ENCODE assay signal across 11 cellular contexts in genomic region chr2:23330214-23330613, GRCh38. TPM values are rescaled to one million over a fixed set of nuclear protein-coding genes. Genes with fewer than 3 reads are reported as not detected.
DNase-seq lines count a peak whose midpoint lies in the region; ATAC-seq and TF ChIP-seq lines count a peak whose summit lies in the region.
"Had no signal": no experiment of that assay in that cellular context is flagged by ENCODE, and none has a peak within 500 bp of the region (broad histone marks: within the 10 kb centered on the region; RNA-seq: fewer than 3 reads in every experiment).

No MANE protein-coding gene starts in this region.

- no peak overlapping the region for H3K4me3 ChIP-seq in AG10803 (ENCODE audit: low read length)
- H3K4me3 ChIP-seq in GM23248 = no peak overlapping the region
- H3K4me3 ChIP-seq: heart left ventricle, ovary had no signal

- DNase-seq in AG10803 (ENCODE audit: low read depth) (no peak), GM23248 (peak; percentile 34), RKO (ENCODE audit: low spot score) (peak; percentile 12), iPS DF 4.7 (ENCODE audit: extremely low read depth, low spot score) (peak; percentile 51), activated gamma-delta T cell treated with Interleukin-2 at 50 U/mL for 16 hours (no peak), SIG-M5 treated with dmso at 0.1 percent for 504 hours (lab: John Stamatoyannopoulos, UW; ENCODE audit: unreplicated experiment) (no peak)
- no peak for DNase-seq in activated T-cell treated with anti-CD3 and anti-CD28 coated beads, Interleukin-2, amount 50 U/mL, for 48 hours
- DNase-seq: amygdala, heart left ventricle, ovary had no signal

- no peak overlapping the region for H2AFZ ChIP-seq in GM23248

- no peaks in the 10 kb centered on the region for H3K4me1 ChIP-seq in GM23248 (ENCODE audit: insufficient read depth)

- WGBS in GM23248 (ENCODE audit: low coverage in 1 of 2, low lambda C conversion rate in 2 of 2, missing lambda C conversion rate in 2 of 2), 2 experiments = 26 to 27% methylated on average over 5 of the region's 5 CpGs

- no peaks in the 10 kb centered on the region for H3K36me3 ChIP-seq in GM23248 (ENCODE audit: low read depth)
- H3K36me3 ChIP-seq: heart left ventricle, ovary had no signal

- H3K27me3 ChIP-seq in GM23248 (replicated peaks; ENCODE audit: insufficient read depth) = peaks cover 30% of the 10 kb centered on the region
- H3K27me3 ChIP-seq: ovary had no signal

- H3K79me2 ChIP-seq in GM23248 (ENCODE audit: insufficient read depth) = no peaks in the 10 kb centered on the region

- no peak overlapping the region for H3K4me2 ChIP-seq in GM23248 (ENCODE audit: unreplicated experiment)

- no peaks in the 10 kb centered on the region for H3K9me3 ChIP-seq in GM23248 (ENCODE audit: low read depth)
- H3K9me3 ChIP-seq: heart left ventricle, ovary had no signal

- in situ Hi-C loops in GM23248 (cut with MboI) = no loop called here

- H3F3A ChIP-seq in GM23248 (ENCODE audit: insufficient read depth) = no peaks in the 10 kb centered on the region

- no peak for ATAC-seq in GM18520 (IDR thresholded peaks at IDR 0.05; ENCODE audit: unreplicated experiment)
- ATAC-seq: heart left ventricle had no signal

- H3K9ac ChIP-seq in GM23248 = no peak overlapping the region

- no peaks in the 10 kb centered on the region for H3K9me2 ChIP-seq in GM23248 (ENCODE audit: insufficient read depth)

- H4K20me1 ChIP-seq in GM23248 (ENCODE audit: insufficient read depth) = no peaks in the 10 kb centered on the region

- peak; percentile 10; the same call in 1 of the 2 replicates for TF ChIP-seq CTCF in AG10803 (conservative IDR thresholded peaks at IDR 0.05; ENCODE audit: low read length)

- H3K27ac ChIP-seq in GM23248 = no peak overlapping the region
- H3K27ac ChIP-seq: heart left ventricle, ovary had no signal

RNA-seq across cellular contexts. Expression of gene KLHL29, which starts 54.8 kb away (rescaled TPM):
- 4.7 and 6.4 TPM in 2 replicates for total RNA-seq in GM23248 (2014; rRNA removed; shearing (Covaris generic))
- 1.7 and 1.9 TPM in 2 replicates for polyA plus RNA-seq in GM23248 (2016; fragmentation: Nextera tagmentation; extraction: Ambion mirVana)

Comparison
In these comparisons a context has a peak if more than half of its experiments do, and no peak if none do; other contexts are left out.
1. DNase-seq: peak in GM23248 (single experiment), RKO (single experiment) and iPS DF 4.7 (single experiment); none in AG10803 (single experiment), activated gamma-delta T cell treated with Interleukin-2 at 50 U/mL for 16 hours (single experiment), activated T-cell treated with anti-CD3 and anti-CD28 coated beads, Interleukin-2, amount 50 U/mL, for 48 hours (0 of 2) and SIG-M5 treated with dmso at 0.1 percent for 504 hours (single experiment).